ENCODE assay signal across 16 cellular contexts in the genomic region with DNA sequence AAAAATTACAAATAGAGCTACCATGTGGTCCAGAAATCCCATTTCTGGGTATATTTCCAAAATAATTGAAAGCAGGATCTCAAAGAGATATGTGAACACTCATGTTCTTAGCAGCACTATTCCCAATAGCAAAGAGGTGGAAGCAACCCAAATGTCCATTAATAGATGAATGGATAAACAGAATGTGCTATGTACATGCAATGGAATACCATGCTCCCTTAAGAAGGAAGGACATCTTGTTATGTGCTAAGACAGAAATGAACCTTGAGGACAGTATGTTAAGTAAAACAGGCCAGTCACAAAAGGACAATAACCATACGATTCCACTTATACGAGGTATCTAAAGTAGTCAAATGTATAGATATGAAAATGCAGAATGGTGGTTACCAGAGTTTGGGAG.
DNase-seq lines count a peak whose midpoint lies in the region; ATAC-seq, FAIRE-seq and TF ChIP-seq lines count a peak whose summit lies in the region.
"Had no signal": no experiment of that assay in that cellular context is flagged by ENCODE, and none has a peak within 500 bp of the region (broad histone marks: within the 10 kb centered on the region; RNA-seq: fewer than 3 reads in every experiment).

No MANE protein-coding gene starts in this region.

- H3K36me3 ChIP-seq in astrocyte (ENCODE audit: insufficient read depth, low read length) = no peaks in the 10 kb centered on the region
- H3K36me3 ChIP-seq: SJCRH30 had no signal

- H3K4me1 ChIP-seq in astrocyte (ENCODE audit: insufficient read depth, low read length) = peaks cover 17% of the 10 kb centered on the region
- peaks cover 23% of the 10 kb centered on the region for H3K4me1 ChIP-seq in foreskin keratinocyte

- no peaks in the 10 kb centered on the region for H3K36me3 Mint-ChIP-seq in astrocyte (ENCODE audit: low read depth, unreplicated experiment)
- no peaks in the 10 kb centered on the region for H3K36me3 Mint-ChIP-seq in natural killer cell
- H3K36me3 Mint-ChIP-seq: IgD-negative memory B cell had no signal

- no peaks in the 10 kb centered on the region for H3K27me3 Mint-ChIP-seq in astrocyte (ENCODE audit: low read depth, unreplicated experiment)
- H3K27me3 Mint-ChIP-seq in natural killer cell (ENCODE audit: low read depth in 2 of 2) = peaks cover 8 to 9% of the 10 kb centered on the region in 2 donors

- H2AFZ ChIP-seq in astrocyte (ENCODE audit: low read depth, low read length) = no peak overlapping the region

- H3K79me2 ChIP-seq in astrocyte (ENCODE audit: insufficient read depth, low read length) = no peaks in the 10 kb centered on the region

- no peak overlapping the region for H3K27ac Mint-ChIP-seq in astrocyte (ENCODE audit: unreplicated experiment)
- H3K27ac Mint-ChIP-seq in natural killer cell = no peak overlapping the region

- no peak overlapping the region for H3K9ac ChIP-seq in astrocyte (ENCODE audit: low read length)

- ATAC-seq in left ventricle myocardium superior (peak; percentile 36), left cardiac atrium (no peak), foreskin keratinocyte (no peak), HG03571 (IDR thresholded peaks at IDR 0.05; ENCODE audit: unreplicated experiment) (no peak), natural killer cell (no peak)

- FAIRE-seq in astrocyte (lab: Jason Lieb, UNC) = peak; percentile 5
- FAIRE-seq: H54 had no signal

- H3K9me3 Mint-ChIP-seq in astrocyte (ENCODE audit: unreplicated experiment) (no peaks in the 10 kb centered on the region), natural killer cell (no peaks in the 10 kb centered on the region)

- H3K4me3 Mint-ChIP-seq in astrocyte (ENCODE audit: unreplicated experiment) (no peak overlapping the region), natural killer cell (no peak overlapping the region)
- H3K4me3 Mint-ChIP-seq: IgD-negative memory B cell had no signal

- intact Hi-C loops in left ventricle myocardium superior (cut with micrococcal nuclease) = no loop called here
- intact Hi-C loops in left cardiac atrium (cut with DNase I) = no loop called here
- intact Hi-C loops in natural killer cell (cut with micrococcal nuclease) = no loop called here

- no peaks in the 10 kb centered on the region for H4K20me1 ChIP-seq in astrocyte (ENCODE audit: insufficient read depth, low read length)

- no peak overlapping the region for H3K4me2 ChIP-seq in astrocyte (ENCODE audit: low read length)

- TF ChIP-seq CTCF in astrocyte (IDR thresholded peaks at IDR 0.05; ENCODE audit: insufficient read depth, low read depth, low read length) = no peak
- no peak for TF ChIP-seq CTCF in foreskin keratinocyte (conservative IDR thresholded peaks at IDR 0.05)
- TF ChIP-seq CTCF in natural killer cell (IDR thresholded peaks at IDR 0.05) = no peak

- no peaks in the 10 kb centered on the region for H3K9me3 ChIP-seq in astrocyte (ENCODE audit: insufficient read depth, low read depth, low read length)
- H3K9me3 ChIP-seq: Caco-2, SJCRH30 had no signal

- H3K27me3 ChIP-seq in astrocyte (ENCODE audit: insufficient read depth, low read length) (no peaks in the 10 kb centered on the region), foreskin keratinocyte (no peaks in the 10 kb centered on the region)
- H3K27me3 ChIP-seq: SJCRH30 had no signal

- peaks cover 13% of the 10 kb centered on the region for H3K4me1 Mint-ChIP-seq in astrocyte (ENCODE audit: low read depth, unreplicated experiment)
- no peaks in the 10 kb centered on the region for H3K4me1 Mint-ChIP-seq in natural killer cell
- H3K4me1 Mint-ChIP-seq: IgD-negative memory B cell had no signal

- no peak overlapping the region for H3K27ac ChIP-seq in astrocyte (ENCODE audit: low read depth, low read length)
- peak overlapping the region; percentile 38 for H3K27ac ChIP-seq in foreskin keratinocyte
- H3K27ac ChIP-seq: SJCRH30 had no signal

- H3K4me3 ChIP-seq in astrocyte (ENCODE audit: insufficient read depth, low read depth, low read length) = no peak overlapping the region
- H3K4me3 ChIP-seq: SJCRH30 had no signal

- no peak for DNase-seq in left ventricle myocardium superior
- DNase-seq in left cardiac atrium = no peak
- DNase-seq in astrocyte (ENCODE audit: low read depth) = no peak
- DNase-seq in foreskin keratinocyte = no peak
- DNase-seq in NCI-H1105 (lab: John Stamatoyannopoulos, UW) = no peak
- no peak for DNase-seq in natural killer cell
- DNase-seq: ACHN; Caco-2; NCI-H187 treated with DMSO at 0.1 percent for 48 hours; NCI-H345; NCI-H526; NK-92 treated with Interleukin-12 subunit alpha and Interleukin-12 subunit beta, amount 100 ng/mL, for 24 hours; SJCRH30 had no signal
